ENCODE assay signal across 8 cellular contexts in the genomic region with DNA sequence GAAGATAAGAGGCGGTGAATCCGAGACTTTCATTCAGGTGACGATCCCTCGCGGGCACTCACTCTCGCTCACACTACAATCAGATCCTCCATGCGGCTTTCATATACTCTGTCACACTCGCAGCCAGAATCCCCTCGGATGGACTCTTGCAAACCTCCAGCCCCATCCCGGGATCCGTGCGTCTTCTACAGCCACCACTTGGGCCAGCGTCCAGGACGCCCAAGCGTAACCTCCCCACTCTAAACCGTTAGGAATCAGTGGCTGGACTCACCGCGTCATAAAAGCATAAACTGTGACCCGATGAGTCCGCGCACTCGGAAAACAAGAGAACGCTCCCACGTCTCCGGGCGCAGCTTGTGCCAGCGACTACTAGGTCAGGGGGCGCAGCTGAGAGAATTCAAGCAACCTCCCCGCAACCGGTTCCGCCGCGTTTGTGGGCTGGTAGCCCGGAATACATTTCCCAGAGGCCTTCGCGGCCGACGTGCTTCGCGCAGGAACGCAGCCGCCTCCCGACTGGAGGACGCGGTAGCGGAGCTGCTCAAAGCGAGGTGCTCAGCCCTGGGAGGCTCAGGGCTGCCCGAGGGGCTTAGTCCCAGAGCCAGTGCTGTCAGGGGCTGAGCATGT. TPM values are rescaled to one million over a fixed set of nuclear protein-coding genes. Genes with fewer than 3 reads are reported as not detected.
DNase-seq lines count a peak whose midpoint lies in the region; ATAC-seq, FAIRE-seq and TF ChIP-seq lines count a peak whose summit lies in the region.

No MANE protein-coding gene starts in this region.

- H3K36me3 ChIP-seq in naive thymus-derived CD4-positive, alpha-beta T cell (ENCODE audit: control insufficient read depth in 2 of 3, insufficient read depth in 3 of 3, low read length in 3 of 3), result peaks cover 0 to 7% (median 0%) of the 10 kb centered on the region in 3 experiments

- H3K27ac Mint-ChIP-seq in naive thymus-derived CD4-positive, alpha-beta T cell, result peak overlapping the region; percentile 69 to 98 (median 96)

- peak; percentile 97 for ATAC-seq in naive thymus-derived CD4-positive, alpha-beta T cell
- ATAC-seq in HG03378 (IDR thresholded peaks at IDR 0.05; ENCODE audit: unreplicated experiment), result no peak
- ATAC-seq in HG02642 (IDR thresholded peaks at IDR 0.05; ENCODE audit: poor library complexity, unreplicated experiment), result no peak

- no peak for TF ChIP-seq POLR2A in GM12892 (IDR thresholded peaks at IDR 0.05; ENCODE audit: low read depth, low read length)

- H3K4me3 Mint-ChIP-seq in naive thymus-derived CD4-positive, alpha-beta T cell, result peak overlapping the region; percentile 83 to 98 (median 96)

- H3K36me3 Mint-ChIP-seq in naive thymus-derived CD4-positive, alpha-beta T cell, result peaks cover 4 to 39% (median 21%) of the 10 kb centered on the region in 5 donors

- peak overlapping the region; percentile 95 for H3K4me3 ChIP-seq in naive thymus-derived CD4-positive, alpha-beta T cell (ENCODE audit: low read length)

- DNase-seq in GM12892 (ENCODE audit: insufficient read length) (peak; percentile 45), OCI-M2 (lab: John Stamatoyannopoulos, UW; ENCODE audit: unreplicated experiment) (peak; percentile 99), fibroblast of peridontal ligament (ENCODE audit: extremely low read depth) (peak; percentile 84)
- DNase-seq in activated T-helper 9 cell treated with anti-CD3 and anti-CD28 coated beads, Interleukin-2, amount 50 U/mL, for 16 hours (ENCODE audit: low read depth), result peak; percentile 61
- DNase-seq in naive thymus-derived CD4-positive, alpha-beta T cell, result peak; percentile 52 to 83 (median 73)
- peak; percentile 32 to 61 for DNase-seq in stimulated activated CD8-positive, alpha-beta memory T cell treated with anti-CD3 and anti-CD28 coated beads, Interleukin-7, amount 100 ng/mL, for 1 hour (ENCODE audit: low read depth in 2 of 2)

- no peaks in the 10 kb centered on the region for H3K27me3 ChIP-seq in naive thymus-derived CD4-positive, alpha-beta T cell (ENCODE audit: control insufficient read depth in 2 of 2, insufficient read depth in 2 of 2, low read length in 2 of 2)

- H3K4me1 ChIP-seq in naive thymus-derived CD4-positive, alpha-beta T cell (ENCODE audit: control insufficient read depth in 2 of 2, insufficient read depth in 2 of 2, low read length in 2 of 2), result peaks cover 0 to 4% of the 10 kb centered on the region in 2 donors

- H3K27me3 Mint-ChIP-seq in naive thymus-derived CD4-positive, alpha-beta T cell, result no peaks in the 10 kb centered on the region

- CTCF ChIA-PET in naive thymus-derived CD4-positive, alpha-beta T cell (lab: Charles Lee), result interaction anchor here (1.1 kb wide), 1 partner anchor 87 kb away, joined by 3 read pairs; the partner anchor contains the start of gene ZNF573

- intact Hi-C loops in naive thymus-derived CD4-positive, alpha-beta T cell (cut with micrococcal nuclease), result loop anchor here in 1 of 2 donors (1.0 to 10.0 kb wide), 10 partner anchors 27 to 719 kb away; partner anchors contain the start of genes ZFP30, ZNF383, ZNF420 and ZNF540

- no peak for FAIRE-seq in GM12892 (lab: Jason Lieb, UNC)

- peak overlapping the region; percentile 82 for H3K27ac ChIP-seq in naive thymus-derived CD4-positive, alpha-beta T cell (ENCODE audit: low read depth, low read length)

- peaks cover 5 to 17% (median 11%) of the 10 kb centered on the region in 7 donors for H3K4me1 Mint-ChIP-seq in naive thymus-derived CD4-positive, alpha-beta T cell

- POLR2A ChIA-PET in naive thymus-derived CD4-positive, alpha-beta T cell (lab: Charles Lee), result interaction anchor here (0.5 to 2.4 kb wide), 8 partner anchors 27 to 225 kb away, joined by 3 to 10 read pairs (median 4); partner anchors contain the start of genes ZNF540, ZNF569, ZNF571 and ZNF573

- peaks cover 0 to 67% (median 15%) of the 10 kb centered on the region in 11 donors for H3K9me3 Mint-ChIP-seq in naive thymus-derived CD4-positive, alpha-beta T cell

- peaks cover 0 to 13% (median 0%) of the 10 kb centered on the region in 3 experiments for H3K9me3 ChIP-seq in naive thymus-derived CD4-positive, alpha-beta T cell (ENCODE audit: control insufficient read depth in 2 of 3, low read length in 3 of 3)

RNA-seq across cellular contexts. Expression of gene ZNF607, which starts 27.6 kb away (rescaled TPM):
- 3.9 TPM for polyA plus RNA-seq in GM12892 (2012; ENCODE audit: missing spikeins)
- 10 to 100 TPM in 1 of 5 experiments, 1 to 10 TPM in 4; 3.5 to 10.8 (median 6.5) TPM for total RNA-seq in naive thymus-derived CD4-positive, alpha-beta T cell
- 1 to 10 TPM; 2.0 to 5.1 TPM for polyA plus RNA-seq in naive thymus-derived CD4-positive, alpha-beta T cell

RNA-seq across cellular contexts. Expression of gene ZFP30, which starts 36.7 kb away (rescaled TPM):
- 5.0 TPM for polyA plus RNA-seq in GM12892 (2012; ENCODE audit: missing spikeins)
- total RNA-seq in naive thymus-derived CD4-positive, alpha-beta T cell, result 10 to 100 TPM in 4 of 5 experiments, 1 to 10 TPM in 1; 5.7 to 18.9 (median 14.2) TPM
- polyA plus RNA-seq in naive thymus-derived CD4-positive, alpha-beta T cell, result 1 to 10 TPM; 2.7 to 3.7 TPM

Comparison
In these comparisons a context has a peak if more than half of its experiments do, and no peak if none do; other contexts are left out.
1. DNase-seq: peak in every context shown above with its lines; median percentile 99 in OCI-M2; 84 in fibroblast of peridontal ligament; 73 in naive thymus-derived CD4-positive, alpha-beta T cell; 61 in activated T-helper 9 cell treated with anti-CD3 and anti-CD28 coated beads, Interleukin-2, amount 50 U/mL, for 16 hours; 46 in stimulated activated CD8-positive, alpha-beta memory T cell treated with anti-CD3 and anti-CD28 coated beads, Interleukin-7, amount 100 ng/mL, for 1 hour; 45 in GM12892.